In genomic region chr13:76903544-76904162, GRCh38 we compare ENCODE assay signal across 8 cellular contexts. TPM values are rescaled to one million over a fixed set of nuclear protein-coding genes. Genes with fewer than 3 reads are reported as not detected.
DNase-seq lines count a peak whose midpoint lies in the region; ATAC-seq and TF ChIP-seq lines count a peak whose summit lies in the region.

No MANE protein-coding gene starts in this region.

- H3K4me1 ChIP-seq in DND-41 (ENCODE audit: insufficient read depth, low read length): no peaks in the 10 kb centered on the region
- H3K4me1 ChIP-seq in Panc1 (ENCODE audit: control insufficient read depth, insufficient read depth, low read length): no peaks in the 10 kb centered on the region
- H3K4me1 ChIP-seq in neural progenitor cell: no peaks in the 10 kb centered on the region
- H3K4me1 ChIP-seq in tibial artery: no peaks in the 10 kb centered on the region

- DNase-seq in DND-41: peak; percentile 68
- DNase-seq in Panc1 (ENCODE audit: low read depth, low spot score): peak; percentile 67
- DNase-seq in activated T-cell treated with anti-CD3 and anti-CD28 coated beads, Interleukin-2, amount 50 U/mL, for 4 hours: peak; percentile 64
- peak; percentile 58 for DNase-seq in fibroblast of gingiva (ENCODE audit: low read depth)
- DNase-seq in neural progenitor cell (ENCODE audit: low spot score): peak; percentile 81
- DNase-seq in tibial artery: peak; percentile 69 to 80

- in situ Hi-C loops in Panc1 (cut with HindIII; ENCODE audit: low pct_unique_long_range_greater_than_20kb, low sequenced_read_pairs): no loop called here

- H3K4me3 Mint-ChIP-seq in activated T-cell treated with anti-CD3 and anti-CD28 coated beads, Interleukin-2, amount 50 U/mL, for 4 hours: no peak overlapping the region
- H3K4me3 Mint-ChIP-seq in neural progenitor cell: no peak overlapping the region

- TF ChIP-seq CTCF in DND-41 (IDR thresholded peaks at IDR 0.05; ENCODE audit: borderline replicate concordance, extremely low read depth, low read length, poor library complexity, severe bottlenecking) (peak; percentile 98), Panc1 (IDR thresholded peaks at IDR 0.05) (peak; percentile 87), neural progenitor cell (IDR thresholded peaks at IDR 0.05) (peak; percentile 98), tibial artery (IDR thresholded peaks at IDR 0.05) (peak; percentile 85 to 97)

- BruUV-seq in Panc1 (replicated peaks; lab: Mats Ljungman, UMichigan): no TSS peak

- intact Hi-C loops in Panc1 (cut with micrococcal nuclease; ENCODE audit: unreplicated experiment): loop anchor here (2.0 to 10.0 kb wide), 4 partner anchors 431 to 1206 kb away; no protein-coding TSS in a partner anchor
- intact Hi-C loops in tibial artery (cut with DNase I; ENCODE audit: low total_unique reads): loop anchor here (5.0 to 10.0 kb wide), 2 partner anchors 439 to 1026 kb away; no protein-coding TSS in a partner anchor

- peaks cover 7% of the 10 kb centered on the region for H3K9me3 Mint-ChIP-seq in activated T-cell treated with anti-CD3 and anti-CD28 coated beads, Interleukin-2, amount 50 U/mL, for 4 hours
- peaks cover 9% of the 10 kb centered on the region for H3K9me3 Mint-ChIP-seq in neural progenitor cell

- no peak overlapping the region for H3K27ac Mint-ChIP-seq in neural progenitor cell

- H4K20me1 ChIP-seq in DND-41 (ENCODE audit: insufficient read depth, low read length): no peaks in the 10 kb centered on the region
- H4K20me1 ChIP-seq in neural progenitor cell (ENCODE audit: low read depth): no peaks in the 10 kb centered on the region

- H3K9me3 ChIP-seq in DND-41 (ENCODE audit: insufficient read depth, low read length, severe bottlenecking): peaks cover 6% of the 10 kb centered on the region
- H3K9me3 ChIP-seq in Panc1 (ENCODE audit: control insufficient read depth, insufficient read depth, low read depth, low read length): no peaks in the 10 kb centered on the region
- H3K9me3 ChIP-seq in neural progenitor cell (ENCODE audit: low read depth): no peaks in the 10 kb centered on the region
- peaks cover 0 to 6% (median 0%) of the 10 kb centered on the region in 3 donors for H3K9me3 ChIP-seq in tibial artery

- H2AFZ ChIP-seq in DND-41 (ENCODE audit: low read depth, low read length): no peak overlapping the region
- no peak overlapping the region for H2AFZ ChIP-seq in neural progenitor cell (replicated peaks)

- peak; percentile 97 for TF ChIP-seq RAD21 in Ishikawa (IDR thresholded peaks at IDR 0.05; ENCODE audit: low read depth)

- no peaks in the 10 kb centered on the region for H3K36me3 ChIP-seq in DND-41 (ENCODE audit: insufficient read depth, low read length)
- no peaks in the 10 kb centered on the region for H3K36me3 ChIP-seq in Panc1 (ENCODE audit: control insufficient read depth, insufficient read depth, low read length)
- H3K36me3 ChIP-seq in neural progenitor cell: no peaks in the 10 kb centered on the region
- H3K36me3 ChIP-seq in tibial artery: no peaks in the 10 kb centered on the region

- ATAC-seq in DND-41 (ENCODE audit: insufficient read depth, low read depth) (peak; percentile 84), GM21576 (IDR thresholded peaks at IDR 0.05; ENCODE audit: unreplicated experiment) (peak; percentile 95), Panc1 (no peak)
- ATAC-seq in activated T-cell treated with anti-CD3 and anti-CD28 coated beads, Interleukin-2, amount 50 U/mL, for 4 hours: peak; percentile 79 to 84

- H3K4me2 ChIP-seq in DND-41 (ENCODE audit: insufficient read depth, low read length) (no peak overlapping the region), neural progenitor cell (no peak overlapping the region)

- no peak for TF ChIP-seq EP300 in Ishikawa (IDR thresholded peaks at IDR 0.05; ENCODE audit: borderline replicate concordance)

- H3F3A ChIP-seq in neural progenitor cell (ENCODE audit: low read depth): no peaks in the 10 kb centered on the region

- CTCF ChIA-PET in Panc1 (lab: Charles Lee): interaction anchor here (0.5 kb wide), 1 partner anchor 664 kb away, joined by 3 read pairs; no protein-coding TSS in a partner anchor

- H3K9ac ChIP-seq in DND-41 (ENCODE audit: low read depth, low read length) (no peak overlapping the region), neural progenitor cell (no peak overlapping the region)

- peaks cover 2% of the 10 kb centered on the region for H3K36me3 Mint-ChIP-seq in activated T-cell treated with anti-CD3 and anti-CD28 coated beads, Interleukin-2, amount 50 U/mL, for 4 hours (ENCODE audit: insufficient read depth)
- H3K36me3 Mint-ChIP-seq in neural progenitor cell: peaks cover 2% of the 10 kb centered on the region

- H3K27ac ChIP-seq in DND-41 (ENCODE audit: low read length) (no peak overlapping the region), Panc1 (ENCODE audit: low read length) (no peak overlapping the region), neural progenitor cell (no peak overlapping the region), tibial artery (no peak overlapping the region)

- no peaks in the 10 kb centered on the region for H3K4me1 Mint-ChIP-seq in activated T-cell treated with anti-CD3 and anti-CD28 coated beads, Interleukin-2, amount 50 U/mL, for 4 hours (ENCODE audit: low read depth)
- H3K4me1 Mint-ChIP-seq in neural progenitor cell: no peaks in the 10 kb centered on the region

- peaks cover 7% of the 10 kb centered on the region for H3K27me3 Mint-ChIP-seq in activated T-cell treated with anti-CD3 and anti-CD28 coated beads, Interleukin-2, amount 50 U/mL, for 4 hours (ENCODE audit: low read depth)
- H3K27me3 Mint-ChIP-seq in neural progenitor cell (ENCODE audit: insufficient read depth, low read depth): peaks cover 2% of the 10 kb centered on the region

- no peaks in the 10 kb centered on the region for H3K79me2 ChIP-seq in DND-41 (ENCODE audit: insufficient read depth, low read length)
- H3K79me2 ChIP-seq in neural progenitor cell (ENCODE audit: low read depth): no peaks in the 10 kb centered on the region

- peaks cover 3% of the 10 kb centered on the region for H3K27me3 ChIP-seq in DND-41 (ENCODE audit: insufficient read depth, low read length, poor library complexity)
- no peaks in the 10 kb centered on the region for H3K27me3 ChIP-seq in Panc1 (ENCODE audit: control insufficient read depth, insufficient read depth, low read length)
- H3K27me3 ChIP-seq in neural progenitor cell: no peaks in the 10 kb centered on the region
- no peaks in the 10 kb centered on the region for H3K27me3 ChIP-seq in tibial artery

- POLR2A ChIA-PET in Panc1 (lab: Charles Lee): no interaction called here

- H3K4me3 ChIP-seq in DND-41 (ENCODE audit: low read depth in 1 of 2, low read length in 2 of 2) (no peak overlapping the region), Panc1 (ENCODE audit: low read depth in 2 of 2, low read length in 2 of 2) (no peak overlapping the region), neural progenitor cell (no peak overlapping the region), tibial artery (no peak overlapping the region)

TF ChIP-seq in Ishikawa, 13 proteins besides CTCF, POLR2A, EP300 and RAD21:
- TF ChIP-seq MAX (IDR thresholded peaks at IDR 0.05) (no peak), TEAD4 (IDR thresholded peaks at IDR 0.05) (no peak), FOXM1 (IDR thresholded peaks at IDR 0.05; ENCODE audit: borderline replicate concordance, low read depth) (0 out of 2 replicates have a peak, but pooled peaks have one; percentile 23), ZBTB7A (IDR thresholded peaks at IDR 0.05; ENCODE audit: low read depth) (no peak), NFIC (IDR thresholded peaks at IDR 0.05) (peak; percentile 49)

RNA-seq across cellular contexts. Expression of gene KCTD12, which starts 17.4 kb away (rescaled TPM):
- 0.90 TPM for total RNA-seq in Panc1 (2021; ENCODE audit: unreplicated experiment)
- polyA plus RNA-seq in Panc1 (2012; ENCODE audit: insufficient read length): 0.41 TPM
- 10 to 100 TPM in 1 of 3 donors, 1 to 10 TPM in 2; 6.3 to 11.4 (median 9.0) TPM for total RNA-seq in activated T-cell treated with anti-CD3 and anti-CD28 coated beads, Interleukin-2, amount 50 U/mL, for 4 hours
- total RNA-seq in neural progenitor cell (ENCODE audit: low replicate concordance): 1.9 TPM in 2 replicates

RNA-seq across cellular contexts. Expression of gene ACOD1, which starts 44.7 kb away (rescaled TPM):
- total RNA-seq in Panc1 (2021; ENCODE audit: unreplicated experiment): not detected
- not detected for polyA plus RNA-seq in Panc1 (2012; ENCODE audit: insufficient read length)
- total RNA-seq in activated T-cell treated with anti-CD3 and anti-CD28 coated beads, Interleukin-2, amount 50 U/mL, for 4 hours: not detected
- total RNA-seq in neural progenitor cell (ENCODE audit: low replicate concordance): not detected in 2 replicates
